Comparison of ENCODE assay signal across 13 cellular contexts in genomic region chr20:62831854-62832211, GRCh38. TPM values are rescaled to one million over a fixed set of nuclear protein-coding genes. Genes with fewer than 3 reads are reported as not detected.
DNase-seq lines count a peak whose midpoint lies in the region; ATAC-seq, FAIRE-seq and TF ChIP-seq lines count a peak whose summit lies in the region.
"Had no signal": no experiment of that assay in that cellular context is flagged by ENCODE, and none has a peak within 500 bp of the region (broad histone marks: within the 10 kb centered on the region; RNA-seq: fewer than 3 reads in every experiment).

No MANE protein-coding gene starts in this region.

- intact Hi-C loops in kidney (cut with DNase I) = no loop called here

- no peak overlapping the region for H3K4me3 ChIP-seq in H7 (ENCODE audit: insufficient read depth, low read depth, low read length)
- no peak overlapping the region for H3K4me3 ChIP-seq in kidney (ENCODE audit: low read length in 2 of 2)
- H3K4me3 ChIP-seq in small intestine (ENCODE audit: low read depth in 1 of 2, low read length in 2 of 2) = no peak overlapping the region

- H3K36me3 ChIP-seq in H7 (replicated peaks; ENCODE audit: control insufficient read depth, insufficient read depth, low read length) (peaks cover 4% of the 10 kb centered on the region), kidney (ENCODE audit: control insufficient read depth in 1 of 2, insufficient read depth in 2 of 2, low read length in 2 of 2) (no peaks in the 10 kb centered on the region), small intestine (ENCODE audit: control insufficient read depth in 2 of 2, insufficient read depth in 2 of 2, low read length in 2 of 2) (no peaks in the 10 kb centered on the region)

- DNase-seq in H7 (peak; percentile 57), kidney (peak; percentile 43), small intestine (no peak), NCI-H1694 treated with DMSO at 0.1 percent for 48 hours (lab: John Stamatoyannopoulos, UW) (no peak)
- DNase-seq in central memory CD4-positive, alpha-beta T cell = no peak
- DNase-seq: activated CD8-positive, alpha-beta T cell treated with anti-CD3 and anti-CD28 coated beads, Interleukin-2, amount 10 ng/mL, durations not matched to agents 7 days and 5 days; activated naive CD4-positive, alpha-beta T cell treated with Interleukin-2 at 50 U/mL for 16 hours; NCI-H2227 treated with DMSO at 0.1 percent for 48 hours; T1000 had no signal

- WGBS in small intestine, 3 donors = 27 to 61% (median 41%) methylated on average over 10 of the region's 10 CpGs

- H3K9ac ChIP-seq in kidney (ENCODE audit: low read length in 2 of 2) = no peak overlapping the region

- FAIRE-seq in kidney (lab: Jason Lieb, UNC) = no peak
- no peak for FAIRE-seq in small intestine (lab: Jason Lieb, UNC)

- H3K9me3 ChIP-seq in kidney (ENCODE audit: control insufficient read depth in 1 of 2, low read length in 2 of 2) (no peaks in the 10 kb centered on the region), small intestine (ENCODE audit: control insufficient read depth, low read depth) (no peaks in the 10 kb centered on the region)

- ATAC-seq in GM19463 (IDR thresholded peaks at IDR 0.05; ENCODE audit: unreplicated experiment) (no peak), HG03045 (IDR thresholded peaks at IDR 0.05; ENCODE audit: unreplicated experiment) (no peak)

- H3K4me1 ChIP-seq in kidney (ENCODE audit: control insufficient read depth in 1 of 2, insufficient read depth in 1 of 2, low read depth in 1 of 2, low read length in 2 of 2) (peaks cover 0 to 13% of the 10 kb centered on the region in 2 donors), small intestine (ENCODE audit: control insufficient read depth in 2 of 2, insufficient read depth in 1 of 2, low read depth in 1 of 2, low read length in 1 of 2) (peaks cover 3 to 4% of the 10 kb centered on the region in 2 donors)

- H3K27ac ChIP-seq in VCaP (peak overlapping the region; percentile 69), kidney (ENCODE audit: low read depth in 2 of 2, low read length in 2 of 2) (no peak overlapping the region), small intestine (ENCODE audit: low read depth in 1 of 2, low read length in 1 of 2) (peak overlapping the region; percentile 18 to 51)

- TF ChIP-seq CTCF in VCaP (conservative IDR thresholded peaks at IDR 0.05) (no peak), kidney (IDR thresholded peaks at IDR 0.05; ENCODE audit: borderline replicate concordance, extremely low read depth, insufficient read depth) (no peak)

- H3K27me3 ChIP-seq in H7 (ENCODE audit: control insufficient read depth, insufficient read depth, low read length) = no peaks in the 10 kb centered on the region
- no peaks in the 10 kb centered on the region for H3K27me3 ChIP-seq in small intestine (ENCODE audit: control insufficient read depth in 2 of 2, insufficient read depth in 2 of 2, low read length in 2 of 2)

RNA-seq across cellular contexts. Expression of gene COL9A3, which starts 15.0 kb away (rescaled TPM):
- total RNA-seq in H7 (2014; rRNA removed; shearing (Covaris generic)) = 131 and 139 TPM in 2 replicates
- total RNA-seq in kidney = 4.3 TPM
- polyA plus RNA-seq in kidney (ENCODE audit: insufficient read depth, low read depth, low replicate concordance) (2.3 TPM), small intestine (10 to 100 TPM in 1 of 3 donors, 1 to 10 TPM in 2; 5.1 to 12.7 (median 6.7) TPM)
- total RNA-seq: activated CD8-positive, alpha-beta T cell treated with anti-CD3 and anti-CD28 coated beads, Interleukin-2, amount 10 ng/mL, durations not matched to agents 7 days and 5 days; mononuclear cell had no signal

RNA-seq across cellular contexts. Expression of gene OGFR, which starts 27.2 kb away (rescaled TPM):
- total RNA-seq in H7 (2014; rRNA removed; shearing (Covaris generic)) = 50.1 and 57.1 TPM in 2 replicates
- total RNA-seq in kidney = 46.8 TPM
- polyA plus RNA-seq in kidney (ENCODE audit: insufficient read depth, low read depth, low replicate concordance) = 33.7 TPM
- 10 to 100 TPM; 46.6 to 88.3 (median 85.9) TPM for polyA plus RNA-seq in small intestine

RNA-seq across cellular contexts. Expression of gene TCFL5, which starts 29.8 kb away (rescaled TPM):
- total RNA-seq in H7 (2014; rRNA removed; shearing (Covaris generic)) = 25.7 and 36.8 TPM in 2 replicates
- total RNA-seq in kidney = 11.5 TPM
- polyA plus RNA-seq in kidney (ENCODE audit: insufficient read depth, low read depth, low replicate concordance) (6.1 TPM), small intestine (1 to 10 TPM; 4.5 to 5.7 (median 4.7) TPM)

RNA-seq across cellular contexts. Expression of gene MRGBP, which starts 35.6 kb away (rescaled TPM):
- 28.3 and 28.5 TPM in 2 replicates for total RNA-seq in H7 (2014; rRNA removed; shearing (Covaris generic))
- 7.6 TPM for total RNA-seq in kidney
- polyA plus RNA-seq in kidney (ENCODE audit: insufficient read depth, low read depth, low replicate concordance) (9.0 TPM), small intestine (10 to 100 TPM; 13.2 to 17.0 (median 13.5) TPM)

Comparison
In these comparisons a context has a peak if more than half of its experiments do, and no peak if none do; other contexts are left out.
1. DNase-seq: peak in H7 (single experiment) and kidney (single experiment); none in small intestine (single experiment), central memory CD4-positive, alpha-beta T cell (single experiment) and NCI-H1694 treated with DMSO at 0.1 percent for 48 hours (single experiment).
2. H3K27ac ChIP-seq: peak in VCaP (single experiment) and small intestine (2 of 2); none in kidney (0 of 2).
3. RNA of gene COL9A3, which starts 15.0 kb away (total RNA-seq): 131 to 139 TPM in H7; 4.3 TPM in kidney (single experiment); every median in the first group is over 10 times any median in the second.